1 cellular context compared by ENCODE assay signal in the genomic region with DNA sequence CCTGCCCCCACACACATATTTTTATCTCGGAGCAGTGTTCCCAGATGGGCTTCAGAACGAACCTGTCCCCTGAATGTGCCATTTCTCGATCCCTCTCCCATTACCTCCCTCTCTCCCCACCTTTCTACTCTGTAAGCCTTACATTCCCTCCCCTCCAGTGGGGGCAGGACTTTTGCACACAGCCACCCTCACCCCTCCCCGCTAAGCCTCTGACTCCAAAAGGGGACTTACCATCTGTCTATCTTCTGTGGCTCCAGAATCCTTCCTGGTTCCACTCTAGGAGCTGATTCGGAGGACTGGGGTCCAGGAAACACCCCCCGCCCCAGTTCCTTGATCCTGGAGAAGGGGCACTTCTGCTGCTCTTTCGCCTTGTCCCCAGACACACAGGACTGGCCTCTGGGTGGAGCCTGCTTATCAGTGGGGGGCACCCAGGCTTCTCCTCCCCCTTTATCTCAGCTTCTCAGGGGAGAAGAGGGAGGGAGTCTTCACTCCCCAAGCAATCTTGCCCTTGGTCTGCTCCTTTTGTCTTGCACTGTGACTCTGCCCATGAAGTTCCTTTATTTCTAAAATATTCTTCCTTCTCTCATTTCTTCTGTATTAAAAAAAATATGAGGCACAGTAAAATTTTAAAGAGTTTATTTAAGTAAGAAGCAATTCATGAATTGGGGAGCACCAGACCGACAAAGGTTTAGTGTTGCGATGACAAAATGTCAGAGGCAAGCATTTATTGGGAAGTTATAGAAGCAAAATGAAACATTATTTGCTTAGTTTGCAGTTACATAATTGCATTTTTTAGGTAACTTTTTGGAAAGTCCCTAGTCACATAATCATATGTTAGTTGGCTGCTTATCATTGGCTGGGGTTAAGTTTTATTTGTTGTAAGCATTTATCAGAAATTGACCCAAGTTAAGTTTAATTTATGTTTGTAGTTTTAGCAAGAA.
TF ChIP-seq lines count a peak whose summit lies in the region.

A gene with protein sequence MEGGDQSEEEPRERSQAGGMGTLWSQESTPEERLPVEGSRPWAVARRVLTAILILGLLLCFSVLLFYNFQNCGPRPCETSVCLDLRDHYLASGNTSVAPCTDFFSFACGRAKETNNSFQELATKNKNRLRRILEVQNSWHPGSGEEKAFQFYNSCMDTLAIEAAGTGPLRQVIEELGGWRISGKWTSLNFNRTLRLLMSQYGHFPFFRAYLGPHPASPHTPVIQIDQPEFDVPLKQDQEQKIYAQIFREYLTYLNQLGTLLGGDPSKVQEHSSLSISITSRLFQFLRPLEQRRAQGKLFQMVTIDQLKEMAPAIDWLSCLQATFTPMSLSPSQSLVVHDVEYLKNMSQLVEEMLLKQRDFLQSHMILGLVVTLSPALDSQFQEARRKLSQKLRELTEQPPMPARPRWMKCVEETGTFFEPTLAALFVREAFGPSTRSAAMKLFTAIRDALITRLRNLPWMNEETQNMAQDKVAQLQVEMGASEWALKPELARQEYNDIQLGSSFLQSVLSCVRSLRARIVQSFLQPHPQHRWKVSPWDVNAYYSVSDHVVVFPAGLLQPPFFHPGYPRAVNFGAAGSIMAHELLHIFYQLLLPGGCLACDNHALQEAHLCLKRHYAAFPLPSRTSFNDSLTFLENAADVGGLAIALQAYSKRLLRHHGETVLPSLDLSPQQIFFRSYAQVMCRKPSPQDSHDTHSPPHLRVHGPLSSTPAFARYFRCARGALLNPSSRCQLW (minus strand): TSS at position 391 of the 941 bp plus-strand sequence. CDS start 157 bp downstream, at position 234.

TF ChIP-seq in K562, 482 proteins besides CTCF, POLR2A, EP300 and RAD21 (continued from another document and continues in another):
- TF ChIP-seq, protein P1, sequence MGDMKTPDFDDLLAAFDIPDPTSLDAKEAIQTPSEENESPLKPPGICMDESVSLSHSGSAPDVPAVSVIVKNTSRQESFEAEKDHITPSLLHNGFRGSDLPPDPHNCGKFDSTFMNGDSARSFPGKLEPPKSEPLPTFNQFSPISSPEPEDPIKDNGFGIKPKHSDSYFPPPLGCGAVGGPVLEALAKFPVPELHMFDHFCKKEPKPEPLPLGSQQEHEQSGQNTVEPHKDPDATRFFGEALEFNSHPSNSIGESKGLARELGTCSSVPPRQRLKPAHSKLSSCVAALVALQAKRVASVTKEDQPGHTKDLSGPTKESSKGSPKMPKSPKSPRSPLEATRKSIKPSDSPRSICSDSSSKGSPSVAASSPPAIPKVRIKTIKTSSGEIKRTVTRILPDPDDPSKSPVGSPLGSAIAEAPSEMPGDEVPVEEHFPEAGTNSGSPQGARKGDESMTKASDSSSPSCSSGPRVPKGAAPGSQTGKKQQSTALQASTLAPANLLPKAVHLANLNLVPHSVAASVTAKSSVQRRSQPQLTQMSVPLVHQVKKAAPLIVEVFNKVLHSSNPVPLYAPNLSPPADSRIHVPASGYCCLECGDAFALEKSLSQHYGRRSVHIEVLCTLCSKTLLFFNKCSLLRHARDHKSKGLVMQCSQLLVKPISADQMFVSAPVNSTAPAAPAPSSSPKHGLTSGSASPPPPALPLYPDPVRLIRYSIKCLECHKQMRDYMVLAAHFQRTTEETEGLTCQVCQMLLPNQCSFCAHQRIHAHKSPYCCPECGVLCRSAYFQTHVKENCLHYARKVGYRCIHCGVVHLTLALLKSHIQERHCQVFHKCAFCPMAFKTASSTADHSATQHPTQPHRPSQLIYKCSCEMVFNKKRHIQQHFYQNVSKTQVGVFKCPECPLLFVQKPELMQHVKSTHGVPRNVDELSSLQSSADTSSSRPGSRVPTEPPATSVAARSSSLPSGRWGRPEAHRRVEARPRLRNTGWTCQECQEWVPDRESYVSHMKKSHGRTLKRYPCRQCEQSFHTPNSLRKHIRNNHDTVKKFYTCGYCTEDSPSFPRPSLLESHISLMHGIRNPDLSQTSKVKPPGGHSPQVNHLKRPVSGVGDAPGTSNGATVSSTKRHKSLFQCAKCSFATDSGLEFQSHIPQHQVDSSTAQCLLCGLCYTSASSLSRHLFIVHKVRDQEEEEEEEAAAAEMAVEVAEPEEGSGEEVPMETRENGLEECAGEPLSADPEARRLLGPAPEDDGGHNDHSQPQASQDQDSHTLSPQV (IDR thresholded peaks at IDR 0.05) = 0 out of 2 replicates have a peak, but pooled peaks have one; percentile 44
- peak; percentile 76 for TF ChIP-seq TBP (optimal IDR thresholded peaks at IDR 0.05; ENCODE audit: low read depth, low read length)
- TF ChIP-seq SMAD3 (CRISPR knock-in tag; conservative IDR thresholded peaks at IDR 0.05) = 0 out of 2 replicates have a peak, but pooled peaks have one; percentile 39
- TF ChIP-seq, protein P2, sequence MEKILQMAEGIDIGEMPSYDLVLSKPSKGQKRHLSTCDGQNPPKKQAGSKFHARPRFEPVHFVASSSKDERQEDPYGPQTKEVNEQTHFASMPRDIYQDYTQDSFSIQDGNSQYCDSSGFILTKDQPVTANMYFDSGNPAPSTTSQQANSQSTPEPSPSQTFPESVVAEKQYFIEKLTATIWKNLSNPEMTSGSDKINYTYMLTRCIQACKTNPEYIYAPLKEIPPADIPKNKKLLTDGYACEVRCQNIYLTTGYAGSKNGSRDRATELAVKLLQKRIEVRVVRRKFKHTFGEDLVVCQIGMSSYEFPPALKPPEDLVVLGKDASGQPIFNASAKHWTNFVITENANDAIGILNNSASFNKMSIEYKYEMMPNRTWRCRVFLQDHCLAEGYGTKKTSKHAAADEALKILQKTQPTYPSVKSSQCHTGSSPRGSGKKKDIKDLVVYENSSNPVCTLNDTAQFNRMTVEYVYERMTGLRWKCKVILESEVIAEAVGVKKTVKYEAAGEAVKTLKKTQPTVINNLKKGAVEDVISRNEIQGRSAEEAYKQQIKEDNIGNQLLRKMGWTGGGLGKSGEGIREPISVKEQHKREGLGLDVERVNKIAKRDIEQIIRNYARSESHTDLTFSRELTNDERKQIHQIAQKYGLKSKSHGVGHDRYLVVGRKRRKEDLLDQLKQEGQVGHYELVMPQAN (IDR thresholded peaks at IDR 0.05; ENCODE audit: borderline replicate concordance) = peak; percentile 18; the same call in 1 of the 2 replicates
- TF ChIP-seq ZNF717 (CRISPR knock-in tag; IDR thresholded peaks at IDR 0.05) = no peak
- TF ChIP-seq ZNF146 (CRISPR knock-in tag; IDR thresholded peaks at IDR 0.05; ENCODE audit: unreplicated experiment) = no peak
- peak; percentile 67 to 83 for TF ChIP-seq TRIM24 (IDR thresholded peaks at IDR 0.05)
- peak; percentile 85 for TF ChIP-seq STAT5A (IDR thresholded peaks at IDR 0.05; ENCODE audit: borderline replicate concordance, low read length)
- TF ChIP-seq, protein P3, sequence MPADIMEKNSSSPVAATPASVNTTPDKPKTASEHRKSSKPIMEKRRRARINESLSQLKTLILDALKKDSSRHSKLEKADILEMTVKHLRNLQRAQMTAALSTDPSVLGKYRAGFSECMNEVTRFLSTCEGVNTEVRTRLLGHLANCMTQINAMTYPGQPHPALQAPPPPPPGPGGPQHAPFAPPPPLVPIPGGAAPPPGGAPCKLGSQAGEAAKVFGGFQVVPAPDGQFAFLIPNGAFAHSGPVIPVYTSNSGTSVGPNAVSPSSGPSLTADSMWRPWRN (IDR thresholded peaks at IDR 0.05; ENCODE audit: low read depth) = no peak; the same call in 1 of the 2 replicates
- TF ChIP-seq, protein P4, sequence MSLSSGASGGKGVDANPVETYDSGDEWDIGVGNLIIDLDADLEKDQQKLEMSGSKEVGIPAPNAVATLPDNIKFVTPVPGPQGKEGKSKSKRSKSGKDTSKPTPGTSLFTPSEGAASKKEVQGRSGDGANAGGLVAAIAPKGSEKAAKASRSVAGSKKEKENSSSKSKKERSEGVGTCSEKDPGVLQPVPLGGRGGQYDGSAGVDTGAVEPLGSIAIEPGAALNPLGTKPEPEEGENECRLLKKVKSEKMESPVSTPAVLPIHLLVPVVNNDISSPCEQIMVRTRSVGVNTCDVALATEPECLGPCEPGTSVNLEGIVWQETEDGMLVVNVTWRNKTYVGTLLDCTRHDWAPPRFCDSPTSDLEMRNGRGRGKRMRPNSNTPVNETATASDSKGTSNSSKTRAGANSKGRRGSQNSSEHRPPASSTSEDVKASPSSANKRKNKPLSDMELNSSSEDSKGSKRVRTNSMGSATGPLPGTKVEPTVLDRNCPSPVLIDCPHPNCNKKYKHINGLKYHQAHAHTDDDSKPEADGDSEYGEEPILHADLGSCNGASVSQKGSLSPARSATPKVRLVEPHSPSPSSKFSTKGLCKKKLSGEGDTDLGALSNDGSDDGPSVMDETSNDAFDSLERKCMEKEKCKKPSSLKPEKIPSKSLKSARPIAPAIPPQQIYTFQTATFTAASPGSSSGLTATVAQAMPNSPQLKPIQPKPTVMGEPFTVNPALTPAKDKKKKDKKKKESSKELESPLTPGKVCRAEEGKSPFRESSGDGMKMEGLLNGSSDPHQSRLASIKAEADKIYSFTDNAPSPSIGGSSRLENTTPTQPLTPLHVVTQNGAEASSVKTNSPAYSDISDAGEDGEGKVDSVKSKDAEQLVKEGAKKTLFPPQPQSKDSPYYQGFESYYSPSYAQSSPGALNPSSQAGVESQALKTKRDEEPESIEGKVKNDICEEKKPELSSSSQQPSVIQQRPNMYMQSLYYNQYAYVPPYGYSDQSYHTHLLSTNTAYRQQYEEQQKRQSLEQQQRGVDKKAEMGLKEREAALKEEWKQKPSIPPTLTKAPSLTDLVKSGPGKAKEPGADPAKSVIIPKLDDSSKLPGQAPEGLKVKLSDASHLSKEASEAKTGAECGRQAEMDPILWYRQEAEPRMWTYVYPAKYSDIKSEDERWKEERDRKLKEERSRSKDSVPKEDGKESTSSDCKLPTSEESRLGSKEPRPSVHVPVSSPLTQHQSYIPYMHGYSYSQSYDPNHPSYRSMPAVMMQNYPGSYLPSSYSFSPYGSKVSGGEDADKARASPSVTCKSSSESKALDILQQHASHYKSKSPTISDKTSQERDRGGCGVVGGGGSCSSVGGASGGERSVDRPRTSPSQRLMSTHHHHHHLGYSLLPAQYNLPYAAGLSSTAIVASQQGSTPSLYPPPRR (CRISPR knock-in tag; IDR thresholded peaks at IDR 0.05; ENCODE audit: borderline replicate concordance) = peak; percentile 61; the same call in 1 of the 2 replicates
- 0 out of 2 replicates have a peak, but pooled peaks have one; percentile 20 for TF ChIP-seq MTF1 (CRISPR knock-in tag; IDR thresholded peaks at IDR 0.05; ENCODE audit: borderline replicate concordance)
- 0 out of 2 replicates have a peak, but pooled peaks have one; percentile 57 for TF ChIP-seq ETV5 (CRISPR knock-in tag; IDR thresholded peaks at IDR 0.05; ENCODE audit: low read depth)
- TF ChIP-seq, protein P5, sequence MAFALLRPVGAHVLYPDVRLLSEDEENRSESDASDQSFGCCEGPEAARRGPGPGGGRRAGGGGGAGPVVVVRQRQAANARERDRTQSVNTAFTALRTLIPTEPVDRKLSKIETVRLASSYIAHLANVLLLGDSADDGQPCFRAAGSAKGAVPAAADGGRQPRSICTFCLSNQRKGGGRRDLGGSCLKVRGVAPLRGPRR (CRISPR knock-in tag; IDR thresholded peaks at IDR 0.05) = 0 out of 2 replicates have a peak, but pooled peaks have one; percentile 28
- TF ChIP-seq PHTF2 (CRISPR knock-in tag; IDR thresholded peaks at IDR 0.05) = no peak
- TF ChIP-seq TCF7 (IDR thresholded peaks at IDR 0.05; ENCODE audit: borderline replicate concordance) = no peak
- TF ChIP-seq, protein P6, sequence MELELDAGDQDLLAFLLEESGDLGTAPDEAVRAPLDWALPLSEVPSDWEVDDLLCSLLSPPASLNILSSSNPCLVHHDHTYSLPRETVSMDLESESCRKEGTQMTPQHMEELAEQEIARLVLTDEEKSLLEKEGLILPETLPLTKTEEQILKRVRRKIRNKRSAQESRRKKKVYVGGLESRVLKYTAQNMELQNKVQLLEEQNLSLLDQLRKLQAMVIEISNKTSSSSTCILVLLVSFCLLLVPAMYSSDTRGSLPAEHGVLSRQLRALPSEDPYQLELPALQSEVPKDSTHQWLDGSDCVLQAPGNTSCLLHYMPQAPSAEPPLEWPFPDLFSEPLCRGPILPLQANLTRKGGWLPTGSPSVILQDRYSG (tag; conservative IDR thresholded peaks at IDR 0.05; ENCODE audit: low read depth) = 0 out of 2 replicates have a peak, but pooled peaks have one; percentile 34
- TF ChIP-seq NR1H2 (CRISPR knock-in tag; IDR thresholded peaks at IDR 0.05) = no peak
- peak; percentile 65 for TF ChIP-seq TOE1 (IDR thresholded peaks at IDR 0.05; ENCODE audit: borderline replicate concordance)
- no peak; the same call in 1 of the 2 replicates for TF ChIP-seq TOE1 (CRISPR knock-in tag; IDR thresholded peaks at IDR 0.05; ENCODE audit: borderline replicate concordance, low read depth)
- TF ChIP-seq SMARCB1 (IDR thresholded peaks at IDR 0.05; ENCODE audit: insufficient read length, low read depth) = no peak
- TF ChIP-seq NCOA1 (IDR thresholded peaks at IDR 0.05; ENCODE audit: low read depth) = peak; percentile 55; the same call in 1 of the 2 replicates
- 0 out of 2 replicates have a peak, but pooled peaks have one; percentile 18 for TF ChIP-seq ZNF12 (CRISPR knock-in tag; IDR thresholded peaks at IDR 0.05)
- no peak for TF ChIP-seq HSF4 (CRISPR knock-in tag; IDR thresholded peaks at IDR 0.05; ENCODE audit: borderline replicate concordance)
- TF ChIP-seq RFX5 (IDR thresholded peaks at IDR 0.05; ENCODE audit: low read depth, low read length) = peak; percentile 39; the same call in 1 of the 2 replicates
- no peak for TF ChIP-seq JUNB (CRISPR knock-in tag; conservative IDR thresholded peaks at IDR 0.05)
- peak; percentile 96 for TF ChIP-seq ZNF316 (IDR thresholded peaks at IDR 0.05)
- TF ChIP-seq ZNF253 (CRISPR knock-in tag; conservative IDR thresholded peaks at IDR 0.05) = no peak
- peak; percentile 63 for TF ChIP-seq HMGN3 (IDR thresholded peaks at IDR 0.05; ENCODE audit: borderline replicate concordance, extremely low read depth, insufficient read length, low read depth, low read length)
- peak; percentile 85 for TF ChIP-seq SMARCC2 (IDR thresholded peaks at IDR 0.05; ENCODE audit: low read depth)
- TF ChIP-seq SRF (CRISPR knock-in tag; IDR thresholded peaks at IDR 0.05) = no peak
- TF ChIP-seq GATAD2B (IDR thresholded peaks at IDR 0.05; ENCODE audit: borderline replicate concordance) = peak; percentile 87; the same call in 1 of the 2 replicates
- TF ChIP-seq ILF3 (IDR thresholded peaks at IDR 0.05; ENCODE audit: borderline replicate concordance) = no peak
- TF ChIP-seq ZNF668 (CRISPR knock-in tag; IDR thresholded peaks at IDR 0.05) = no peak
- no peak; the same call in 1 of the 2 replicates for TF ChIP-seq ZNF263 (CRISPR knock-in tag; IDR thresholded peaks at IDR 0.05; ENCODE audit: borderline replicate concordance)
- TF ChIP-seq TEAD4 (IDR thresholded peaks at IDR 0.05; ENCODE audit: low read length) = peak; percentile 92
- no peak for TF ChIP-seq TEAD4 (CRISPR knock-in tag; IDR thresholded peaks at IDR 0.05; ENCODE audit: borderline replicate concordance)
- 0 out of 2 replicates have a peak, but pooled peaks have one; percentile 13 for TF ChIP-seq L3MBTL2 (IDR thresholded peaks at IDR 0.05)
- TF ChIP-seq SMARCA4 (IDR thresholded peaks at IDR 0.05) = peak; percentile 96
- TF ChIP-seq SETDB1 (IDR thresholded peaks at IDR 0.05; ENCODE audit: low read length) = no peak
- TF ChIP-seq CCNT2 (IDR thresholded peaks at IDR 0.05; ENCODE audit: borderline replicate concordance, extremely low read depth, insufficient read length, low read depth, low read length) = no peak
- no peak for TF ChIP-seq MXI1 (IDR thresholded peaks at IDR 0.05; ENCODE audit: low read depth, low read length)
- TF ChIP-seq ZNF124 (CRISPR knock-in tag; IDR thresholded peaks at IDR 0.05) = no peak
